ENCODE assay signal across 11 cellular contexts in the genomic region with DNA sequence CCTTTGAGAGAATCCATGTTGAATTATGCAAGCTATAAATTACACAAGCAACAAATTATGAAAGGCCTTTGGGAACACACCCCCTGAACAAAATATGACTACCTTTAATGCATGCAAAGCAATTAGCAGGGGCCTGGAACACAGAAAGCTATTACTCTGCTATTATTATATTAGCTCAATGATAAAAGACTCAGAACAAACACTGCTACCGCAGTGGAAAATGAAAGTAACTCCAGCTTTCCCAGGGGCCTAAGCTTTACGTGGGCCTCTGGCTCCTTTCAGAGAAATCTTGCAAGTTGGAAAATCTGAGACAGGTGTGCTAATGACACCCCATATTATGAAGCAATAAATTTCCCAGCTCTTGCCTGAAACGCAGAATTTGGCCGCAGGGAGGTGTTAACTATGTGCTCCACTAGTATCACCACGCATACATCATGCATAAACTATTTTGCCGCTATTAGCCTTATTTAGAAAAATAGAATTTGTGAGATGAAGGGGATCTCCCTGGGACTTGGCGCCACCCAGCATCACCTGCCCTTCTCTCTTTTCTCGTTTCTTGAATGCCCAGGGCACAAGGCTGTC.
"Had no signal": no experiment of that assay in that cellular context is flagged by ENCODE, and none has a peak within 500 bp of the region (broad histone marks: within the 10 kb centered on the region; RNA-seq: fewer than 3 reads in every experiment).

No MANE protein-coding gene starts in this region.

- H3K9me3 Mint-ChIP-seq: activated CD4-positive, alpha-beta memory T cell treated with anti-CD3 and anti-CD28 coated beads, Interleukin-2, amount 10 ng/mL, durations not matched to agents 7 days and 5 days; activated T-helper 1 cell treated with anti-CD3 and anti-CD28 coated beads, Interleukin-12 subunit alpha, Interleukin-12 subunit beta, Interleukin-2, Interleukin-4 antibody, amounts not matched to agents 30 ng/mL and 10 ng/mL and 1 ng/mL, durations not matched to agents 14 hours and 24 hours and 36 hours; neural crest cell had no signal

- H3K27me3 Mint-ChIP-seq: activated CD4-positive, alpha-beta memory T cell treated with anti-CD3 and anti-CD28 coated beads, Interleukin-2, amount 10 ng/mL, durations not matched to agents 7 days and 5 days had no signal

- H3K4me1 Mint-ChIP-seq: activated CD4-positive, alpha-beta memory T cell treated with anti-CD3 and anti-CD28 coated beads, Interleukin-2, amount 10 ng/mL, durations not matched to agents 7 days and 5 days; neural crest cell had no signal

- DNase-seq: activated CD4-positive, alpha-beta memory T cell treated with anti-CD3 and anti-CD28 coated beads, Interleukin-2, amount 10 ng/mL, durations not matched to agents 7 days and 5 days; activated CD8-positive, alpha-beta memory T cell treated with anti-CD3 and anti-CD28 coated beads, Interleukin-2, amount 50 U/mL, for 4 hours; activated naive CD4-positive, alpha-beta T cell; caudate nucleus; effector CD4-positive, alpha-beta T cell; sigmoid colon; stimulated activated CD4-positive, alpha-beta T cell treated with anti-CD3 and anti-CD28 coated beads, Interleukin-2, amount 100 ng/mL, for 48 hours; stimulated activated naive CD8-positive, alpha-beta T cell treated with anti-CD3 and anti-CD28 coated beads, Interleukin-15, Interleukin-2, amounts not matched to agents 100 U/mL and 50 U/mL, for 24 hours; upper lobe of right lung had no signal

- H3K4me3 Mint-ChIP-seq: activated CD4-positive, alpha-beta memory T cell treated with anti-CD3 and anti-CD28 coated beads, Interleukin-2, amount 10 ng/mL, durations not matched to agents 7 days and 5 days; activated T-helper 1 cell treated with anti-CD3 and anti-CD28 coated beads, Interleukin-12 subunit alpha, Interleukin-12 subunit beta, Interleukin-2, Interleukin-4 antibody, amounts not matched to agents 30 ng/mL and 10 ng/mL and 1 ng/mL, durations not matched to agents 14 hours and 24 hours and 36 hours; neural crest cell had no signal

- H3K27ac Mint-ChIP-seq: activated CD4-positive, alpha-beta memory T cell treated with anti-CD3 and anti-CD28 coated beads, Interleukin-2, amount 10 ng/mL, durations not matched to agents 7 days and 5 days; activated T-helper 1 cell treated with anti-CD3 and anti-CD28 coated beads, Interleukin-12 subunit alpha, Interleukin-12 subunit beta, Interleukin-2, Interleukin-4 antibody, amounts not matched to agents 30 ng/mL and 10 ng/mL and 1 ng/mL, durations not matched to agents 14 hours and 24 hours and 36 hours had no signal
